In the genomic region with DNA sequence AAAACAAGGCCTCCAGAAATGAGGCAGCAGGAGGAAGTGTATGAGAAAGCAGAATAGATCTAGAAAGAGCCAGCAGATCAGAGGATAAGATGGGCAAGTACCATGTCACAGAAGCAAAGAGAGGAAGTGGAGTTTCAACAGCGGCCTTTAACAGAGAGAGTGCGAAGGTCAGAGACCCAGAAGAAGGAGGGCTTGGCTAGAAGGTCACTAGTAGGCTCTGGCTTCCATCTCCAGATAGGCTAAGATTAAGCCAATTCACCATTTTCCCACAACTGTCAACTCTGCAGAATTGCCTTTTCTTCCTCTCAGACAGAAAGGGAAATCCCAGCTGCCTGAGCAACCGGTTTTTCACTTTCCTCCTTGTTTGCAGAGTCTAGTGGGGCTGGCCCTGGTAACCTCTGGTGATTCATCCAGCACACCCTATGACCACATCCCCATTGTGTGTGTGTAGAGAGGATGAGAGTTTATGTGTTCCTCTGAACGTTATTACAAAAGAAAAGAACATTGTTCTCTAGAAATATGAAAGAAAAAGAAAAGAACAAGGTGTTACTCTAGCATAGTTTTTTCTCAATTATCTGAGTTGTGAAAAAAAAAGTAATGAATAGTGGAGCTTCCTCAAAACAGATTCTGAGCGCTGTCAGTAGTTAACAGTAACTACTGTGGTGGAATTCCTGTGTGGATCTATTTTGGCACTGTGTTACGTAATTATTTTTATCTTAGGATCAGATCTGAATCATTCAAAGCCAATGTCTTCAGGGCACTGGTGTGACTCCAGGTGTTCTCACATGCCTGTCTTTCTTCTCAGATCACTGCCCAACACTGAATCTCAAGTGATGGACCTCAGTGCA, we compare ENCODE assay signal across 1 cellular context.
A peak's percentile ranks its signal among the peaks of the same experiment; 100 is the strongest.
TF ChIP-seq lines count a peak whose summit lies in the region.

No MANE protein-coding gene starts in this region.

TF ChIP-seq in GM12878, 131 proteins besides CTCF, POLR2A, EP300 and RAD21 (continued from another document):
- peak; percentile 62 for TF ChIP-seq MEF2B (IDR thresholded peaks at IDR 0.05; ENCODE audit: partially characterized antibody, poor library complexity, severe bottlenecking)
- TF ChIP-seq ESRRA (IDR thresholded peaks at IDR 0.05; ENCODE audit: low read length) = no peak
- 0 out of 2 replicates have a peak, but pooled peaks have one; percentile 41 for TF ChIP-seq GABPA (IDR thresholded peaks at IDR 0.05; ENCODE audit: low read depth)
- TF ChIP-seq PAX8 (IDR thresholded peaks at IDR 0.05) = no peak
- TF ChIP-seq NFXL1 (IDR thresholded peaks at IDR 0.05; ENCODE audit: borderline replicate concordance) = no peak
- TF ChIP-seq, protein P1, sequence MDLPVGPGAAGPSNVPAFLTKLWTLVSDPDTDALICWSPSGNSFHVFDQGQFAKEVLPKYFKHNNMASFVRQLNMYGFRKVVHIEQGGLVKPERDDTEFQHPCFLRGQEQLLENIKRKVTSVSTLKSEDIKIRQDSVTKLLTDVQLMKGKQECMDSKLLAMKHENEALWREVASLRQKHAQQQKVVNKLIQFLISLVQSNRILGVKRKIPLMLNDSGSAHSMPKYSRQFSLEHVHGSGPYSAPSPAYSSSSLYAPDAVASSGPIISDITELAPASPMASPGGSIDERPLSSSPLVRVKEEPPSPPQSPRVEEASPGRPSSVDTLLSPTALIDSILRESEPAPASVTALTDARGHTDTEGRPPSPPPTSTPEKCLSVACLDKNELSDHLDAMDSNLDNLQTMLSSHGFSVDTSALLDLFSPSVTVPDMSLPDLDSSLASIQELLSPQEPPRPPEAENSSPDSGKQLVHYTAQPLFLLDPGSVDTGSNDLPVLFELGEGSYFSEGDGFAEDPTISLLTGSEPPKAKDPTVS (IDR thresholded peaks at IDR 0.05; ENCODE audit: low read depth, low read length) = no peak
- peak; percentile 61; the same call in 1 of the 2 replicates for TF ChIP-seq BCL11A (IDR thresholded peaks at IDR 0.05; ENCODE audit: low read depth, low read length)
- no peak for TF ChIP-seq CBX3 (IDR thresholded peaks at IDR 0.05; ENCODE audit: borderline replicate concordance, low read depth)
- peak; percentile 71 for TF ChIP-seq RELA (IDR thresholded peaks at IDR 0.05; ENCODE audit: borderline replicate concordance, partially characterized antibody)
- TF ChIP-seq POLR2AphosphoS2 (IDR thresholded peaks at IDR 0.05; ENCODE audit: low read depth, low read length) = no peak
- no peak for TF ChIP-seq POLR2AphosphoS5 (IDR thresholded peaks at IDR 0.05; ENCODE audit: low read length)
